Comparison of ENCODE assay signal across 11 cellular contexts in genomic region chr11:46216040-46216764, GRCh38.
DNase-seq lines count a peak whose midpoint lies in the region; ATAC-seq and TF ChIP-seq lines count a peak whose summit lies in the region.
"Had no signal": no experiment of that assay in that cellular context is flagged by ENCODE, and none has a peak within 500 bp of the region (broad histone marks: within the 10 kb centered on the region; RNA-seq: fewer than 3 reads in every experiment).

No MANE protein-coding gene starts in this region.

- H3K27ac Mint-ChIP-seq in osteocyte (ENCODE audit: unreplicated experiment) (no peak overlapping the region), Caco-2 (ENCODE audit: unreplicated experiment) (no peak overlapping the region)
- H3K27ac Mint-ChIP-seq: activated T-cell treated with anti-CD3 and anti-CD28 coated beads, Interleukin-2, amount 50 U/mL, for 24 hours had no signal

- H3K27me3 ChIP-seq in MG63 (no peaks in the 10 kb centered on the region), Caco-2 (replicated peaks; ENCODE audit: control insufficient read depth, insufficient read depth, low read length) (no peaks in the 10 kb centered on the region; the same call in 1 of the 2 replicates)

- H3K27me3 Mint-ChIP-seq in osteocyte (ENCODE audit: unreplicated experiment): peaks cover 37% of the 10 kb centered on the region
- no peaks in the 10 kb centered on the region for H3K27me3 Mint-ChIP-seq in Caco-2 (ENCODE audit: insufficient read depth, unreplicated experiment)

- H3K4me3 Mint-ChIP-seq in osteocyte (ENCODE audit: unreplicated experiment): peak overlapping the region; percentile 7
- H3K4me3 Mint-ChIP-seq in Caco-2 (ENCODE audit: unreplicated experiment): no peak overlapping the region
- H3K4me3 Mint-ChIP-seq: activated T-cell treated with anti-CD3 and anti-CD28 coated beads, Interleukin-2, amount 50 U/mL, for 24 hours had no signal

- TF ChIP-seq CTCF in coronary artery (IDR thresholded peaks at IDR 0.05): no peak
- no peak for TF ChIP-seq CTCF in osteocyte (IDR thresholded peaks at IDR 0.05)
- no peak for TF ChIP-seq CTCF in Caco-2 (IDR thresholded peaks at IDR 0.05; ENCODE audit: insufficient read depth in 1 of 2, low read depth in 1 of 2, low read length in 1 of 2, severe bottlenecking in 1 of 2, unreplicated experiment in 1 of 2)

- peak; percentile 21 for DNase-seq in EH (ENCODE audit: low read depth)
- DNase-seq in MG63: no peak
- DNase-seq in coronary artery (ENCODE audit: low spot score): no peak
- no peak for DNase-seq in osteocyte (ENCODE audit: extremely low spot score, unreplicated experiment)
- DNase-seq in SIG-M5 (lab: John Stamatoyannopoulos, UW): no peak
- no peak for DNase-seq in Caco-2
- DNase-seq: activated T-cell treated with anti-CD3 and anti-CD28 coated beads, Interleukin-2, amount 50 U/mL, for 24 hours; NCI-H446 had no signal

- no peak overlapping the region for H3K27ac ChIP-seq in coronary artery
- H3K27ac ChIP-seq: prostate gland had no signal

- no TSS peak for BruUV-seq in Caco-2 (replicated peaks; lab: Mats Ljungman, UMichigan)

- H3K4me1 ChIP-seq in Caco-2: no peaks in the 10 kb centered on the region
- H3K4me1 ChIP-seq: prostate gland had no signal

- H3K9me3 Mint-ChIP-seq in osteocyte (ENCODE audit: unreplicated experiment) (no peaks in the 10 kb centered on the region), Caco-2 (ENCODE audit: unreplicated experiment) (no peaks in the 10 kb centered on the region)
- H3K9me3 Mint-ChIP-seq: activated T-cell treated with anti-CD3 and anti-CD28 coated beads, Interleukin-2, amount 50 U/mL, for 24 hours had no signal

- H3K36me3 Mint-ChIP-seq in osteocyte (ENCODE audit: unreplicated experiment) (no peaks in the 10 kb centered on the region), Caco-2 (ENCODE audit: insufficient read depth, unreplicated experiment) (no peaks in the 10 kb centered on the region)

- no peaks in the 10 kb centered on the region for H3K36me3 ChIP-seq in MG63
- H3K36me3 ChIP-seq in Caco-2 (ENCODE audit: control insufficient read depth, insufficient read depth, low read length): no peaks in the 10 kb centered on the region
- H3K36me3 ChIP-seq: prostate gland had no signal

- POLR2A ChIA-PET in Caco-2 (lab: Charles Lee): no interaction called here

- CTCF ChIA-PET in Caco-2 (lab: Charles Lee): no interaction called here

- ATAC-seq in HG02981 (IDR thresholded peaks at IDR 0.05; ENCODE audit: unreplicated experiment) (no peak), GM21528 (IDR thresholded peaks at IDR 0.05; ENCODE audit: low FRiP score, unreplicated experiment) (no peak)

- H3K9me3 ChIP-seq in MG63 (no peaks in the 10 kb centered on the region), Caco-2 (no peaks in the 10 kb centered on the region; the same call in 1 of the 2 replicates)
- H3K9me3 ChIP-seq: prostate gland had no signal

- intact Hi-C loops in Caco-2 (cut with micrococcal nuclease; ENCODE audit: unreplicated experiment): no loop called here

- H3K4me3 ChIP-seq in MG63 (peak overlapping the region; percentile 29), coronary artery (peak overlapping the region; percentile 51), Caco-2 (ENCODE audit: low read depth, low read length) (no peak overlapping the region)
- H3K4me3 ChIP-seq: prostate gland had no signal

- H3K4me1 Mint-ChIP-seq in osteocyte (ENCODE audit: unreplicated experiment) (peaks cover 3% of the 10 kb centered on the region), Caco-2 (ENCODE audit: low read depth, unreplicated experiment) (peaks cover 5% of the 10 kb centered on the region)
